In the genomic region with DNA sequence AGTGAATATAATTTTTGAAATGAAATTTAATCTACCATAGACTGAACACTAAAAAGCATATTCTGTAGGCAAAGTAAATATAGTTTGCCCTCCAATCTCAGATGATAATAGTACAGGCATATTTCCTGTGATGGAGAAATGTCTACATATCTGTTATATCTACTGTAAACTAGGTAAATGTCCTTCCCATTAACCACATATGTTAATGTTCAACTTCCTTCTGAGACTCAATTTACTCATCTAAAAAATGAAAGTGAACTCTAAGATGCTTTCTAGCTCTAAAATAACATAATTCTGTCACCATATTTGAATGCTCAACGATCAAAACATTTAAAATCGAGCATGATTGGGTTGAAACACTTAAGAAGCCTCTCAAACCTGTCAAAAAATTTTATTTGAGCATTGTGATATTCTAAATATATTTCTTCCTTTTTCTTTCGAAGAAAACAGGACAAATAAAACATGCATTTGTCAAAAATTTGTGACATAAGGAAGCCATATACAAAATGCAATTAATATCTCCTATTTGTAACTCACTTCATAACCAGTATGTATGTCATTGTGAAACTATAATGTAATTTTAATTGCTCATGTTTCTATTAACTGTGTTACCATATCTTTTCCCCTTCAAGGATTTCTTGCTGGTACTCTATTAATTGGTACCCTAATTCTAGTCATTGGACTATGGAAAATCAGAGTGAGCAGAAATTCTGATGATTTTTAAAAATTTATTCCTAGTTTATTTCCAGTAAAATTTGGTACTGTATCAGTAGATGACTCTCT, we compare ENCODE assay signal across 17 cellular contexts.
"Had no signal": no experiment of that assay in that cellular context is flagged by ENCODE, and none has a peak within 500 bp of the region (broad histone marks: within the 10 kb centered on the region; RNA-seq: fewer than 3 reads in every experiment).

No MANE protein-coding gene starts in this region.

- DNase-seq: effector CD4-positive, alpha-beta T cell; foreskin melanocyte; head of caudate nucleus; kidney; left cardiac atrium; left ventricle myocardium inferior; naive thymus-derived CD8-positive, alpha-beta T cell; posterior cingulate gyrus; spleen; stimulated activated CD4-positive, alpha-beta T cell treated with anti-CD3 and anti-CD28 coated beads, Interleukin-15, amount 100 ng/mL, for 24 hours; stimulated activated CD4-positive, alpha-beta T cell treated with anti-CD3 and anti-CD28 coated beads, Interleukin-2, amount 100 ng/mL, for 24 hours; stimulated activated CD4-positive, alpha-beta T cell treated with anti-CD3 and anti-CD28 coated beads, Interleukin-4, amount 100 ng/mL, for 4 hours; stimulated activated naive CD4-positive, alpha-beta T cell; stomach; substantia nigra; transverse colon had no signal

- H3K27me3 Mint-ChIP-seq: naive thymus-derived CD8-positive, alpha-beta T cell had no signal

- ATAC-seq: naive thymus-derived CD8-positive, alpha-beta T cell; sciatic nerve had no signal
